ENCODE assay signal across 8 cellular contexts in the genomic region with DNA sequence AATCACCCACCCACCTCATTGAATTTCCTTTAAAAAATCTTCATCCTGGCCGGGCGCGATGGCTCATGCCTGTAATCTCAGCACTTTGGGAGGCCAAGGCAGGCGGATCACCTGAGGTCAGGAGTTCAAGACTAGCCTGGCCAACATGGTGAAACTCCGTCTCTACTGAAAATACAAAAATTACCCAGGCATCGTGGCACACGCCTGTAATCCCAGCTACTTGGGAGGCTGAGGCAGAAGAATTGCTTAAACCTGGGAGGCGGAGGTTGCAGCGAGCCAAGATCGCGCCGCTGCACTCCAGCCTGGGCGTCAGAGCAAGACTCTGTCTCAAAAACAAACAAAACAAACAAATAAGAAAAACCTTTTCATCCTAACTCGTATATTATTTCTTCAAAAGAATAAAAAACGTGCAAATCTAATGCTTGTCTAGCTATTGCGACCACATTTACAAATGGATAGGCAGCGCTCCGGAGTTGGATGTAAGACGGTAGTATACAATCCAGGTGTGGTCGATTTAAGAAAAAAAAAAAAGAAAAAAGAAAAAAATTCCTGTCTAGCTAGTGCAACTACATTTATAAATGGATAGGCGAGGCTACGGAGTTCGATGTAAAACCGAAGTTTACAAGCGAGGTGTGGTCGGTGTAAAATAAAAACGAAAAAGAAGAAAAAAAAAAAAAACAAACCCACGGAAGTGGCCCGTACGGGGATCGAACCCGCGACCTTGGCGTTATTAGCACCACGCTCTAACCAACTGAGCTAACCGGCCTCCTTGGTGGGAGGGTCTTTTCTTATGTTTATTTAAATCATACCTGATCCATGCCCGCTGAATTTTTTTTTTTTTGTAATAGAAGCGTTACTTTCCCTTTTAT.
DNase-seq lines count a peak whose midpoint lies in the region; ATAC-seq and TF ChIP-seq lines count a peak whose summit lies in the region.
"Not testable (repeated sequence)": the region's sequence is repeated elsewhere in the genome, so short reads cannot be mapped to it uniquely, and the experiment has no call there.

No MANE protein-coding gene starts in this region.

- H3K4me1 ChIP-seq in hepatocyte (ENCODE audit: insufficient read depth); thyroid gland: not testable (repeated sequence)

- peak overlapping the region; percentile 78 for H3K4me2 ChIP-seq in hepatocyte

- H3K9me3 ChIP-seq in hepatocyte (ENCODE audit: low read depth); thyroid gland: not testable (repeated sequence)

- H3K4me3 ChIP-seq in cardiac fibroblast (replicated peaks in 1 of 2; ENCODE audit: low read depth in 2 of 2, low read length in 2 of 2) (peak overlapping the region; percentile 75 to 92), hepatocyte (peak overlapping the region; percentile 72), thyroid gland (replicated peaks in 1 of 3) (peak overlapping the region in 2 of 3 donors; percentile 60 to 84)

- H4K20me1 ChIP-seq in hepatocyte (ENCODE audit: insufficient read depth, poor library complexity, severe bottlenecking) = not testable (repeated sequence)

- intact Hi-C loops in thyroid gland (cut with DNase I) = loop anchor here (5.0 to 10.0 kb wide), 2 partner anchors 576 to 718 kb away; a partner anchor contains a TSS

- not testable (repeated sequence) for TF ChIP-seq POLR2A in thyroid gland (IDR thresholded peaks at IDR 0.05)

- H3K27me3 ChIP-seq in hepatocyte, thyroid gland: not testable (repeated sequence)

- H3K27ac ChIP-seq in hepatocyte (peak overlapping the region; percentile 90), thyroid gland (peak overlapping the region; percentile 79 to 94 (median 88))

- WGBS in hepatocyte (ENCODE audit: low lambda C conversion rate, missing lambda C conversion rate) = 2% methylated on average over 38 of the region's 38 CpGs
- WGBS in thyroid gland, 2 donors = 5 to 6% methylated on average over 38 of the region's 38 CpGs

- ATAC-seq in HG03565 (IDR thresholded peaks at IDR 0.05; ENCODE audit: unreplicated experiment) = peak; percentile 21

- peak overlapping the region; percentile 93 for H2AFZ ChIP-seq in hepatocyte

- not testable (repeated sequence) for TF ChIP-seq CTCF in cardiac fibroblast (IDR thresholded peaks at IDR 0.05; ENCODE audit: low read depth, low read length); hepatocyte (IDR thresholded peaks at IDR 0.05; ENCODE audit: poor library complexity); thyroid gland (IDR thresholded peaks at IDR 0.05)

- not testable (repeated sequence) for H3K36me3 ChIP-seq in hepatocyte (replicated peaks; ENCODE audit: insufficient read depth, low read depth); thyroid gland

- DNase-seq in EH (ENCODE audit: low read depth) = peak; percentile 62
- DNase-seq in NCI-H748 treated with DMSO at 0.1 percent for 48 hours (lab: John Stamatoyannopoulos, UW) = peak; percentile 64
- peak; percentile 54 to 73 for DNase-seq in activated CD4-positive, alpha-beta T cell treated with anti-CD3 and anti-CD28 coated beads for 4 hours
- DNase-seq in cardiac fibroblast (ENCODE audit: low read depth in 2 of 2) = peak; percentile 63 to 73
- DNase-seq in hepatocyte (ENCODE audit: low spot score) = peak; percentile 74
- DNase-seq in pons (ENCODE audit: low spot score) = peak; percentile 59
- DNase-seq in thyroid gland = peak; percentile 42 to 50

- H3K9me2 ChIP-seq in hepatocyte (replicated peaks; ENCODE audit: insufficient read depth) = not testable (repeated sequence)

- not testable (repeated sequence) for H3K79me2 ChIP-seq in hepatocyte

Comparison
In these comparisons a context has a peak if more than half of its experiments do, and no peak if none do; other contexts are left out.
1. Peak in every context shown above with its lines: DNase-seq, ATAC-seq, H3K4me3 ChIP-seq and H3K27ac ChIP-seq.